In genomic region chr9:94726495-94727191, GRCh38 we compare ENCODE assay signal across 1 cellular context.
A peak's percentile ranks its signal among the peaks of the same experiment; 100 is the strongest.
TF ChIP-seq lines count a peak whose summit lies in the region.

AOPEP (plus strand) TSS chr9:94726699; CDS start chr9:94759784, 33,085 bp downstream.

TF ChIP-seq in SK-N-SH, 30 proteins besides CTCF, POLR2A, EP300 and RAD21 (continued from another document):
- TF ChIP-seq USF2 (IDR thresholded peaks at IDR 0.05; ENCODE audit: borderline replicate concordance, low read depth, low read length) (peak; percentile 46; the same call in 1 of the 2 replicates), SIN3A (IDR thresholded peaks at IDR 0.05; ENCODE audit: borderline replicate concordance, low read depth, low read length) (peak; percentile 94; the same call in 1 of the 2 replicates), JUND (IDR thresholded peaks at IDR 0.05) (no peak), TCF12 (IDR thresholded peaks at IDR 0.05) (no peak), USF1 (IDR thresholded peaks at IDR 0.05; ENCODE audit: borderline replicate concordance, low read depth) (peak; percentile 66; the same call in 1 of the 2 replicates), MEF2A (IDR thresholded peaks at IDR 0.05; ENCODE audit: borderline replicate concordance, low read depth) (no peak), PBX3 (IDR thresholded peaks at IDR 0.05) (no peak), YY1 (IDR thresholded peaks at IDR 0.05; ENCODE audit: low read depth) (no peak), MAX (IDR thresholded peaks at IDR 0.05; ENCODE audit: low read depth) (peak; percentile 92), NRF1 (IDR thresholded peaks at IDR 0.05; ENCODE audit: low read depth, low read length) (peak; percentile 70), RFX5 (IDR thresholded peaks at IDR 0.05; ENCODE audit: low read length) (0 out of 2 replicates have a peak, but pooled peaks have one; percentile 53)
